21 cellular contexts compared by ENCODE assay signal in the genomic region with DNA sequence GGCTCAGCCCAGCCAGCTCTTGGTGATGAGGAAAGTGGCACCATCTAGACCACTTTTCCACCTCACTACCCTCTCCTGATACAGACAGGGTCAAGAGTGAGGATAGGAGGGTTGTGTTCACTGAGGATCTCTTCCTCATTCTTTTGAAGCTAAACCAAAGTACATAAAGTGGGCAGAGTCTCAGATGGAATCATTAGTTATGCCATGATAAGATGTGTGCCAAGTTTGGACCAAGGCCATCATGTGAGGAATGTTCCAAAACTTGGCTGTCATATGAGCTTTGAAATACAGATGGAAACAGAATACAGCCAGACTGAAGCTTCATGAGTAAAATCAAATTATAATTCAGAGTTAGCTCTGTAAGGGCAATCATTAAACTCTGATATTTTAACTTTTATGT. TPM values are rescaled to one million over a fixed set of nuclear protein-coding genes. Genes with fewer than 3 reads are reported as not detected.
"Had no signal": no experiment of that assay in that cellular context is flagged by ENCODE, and none has a peak within 500 bp of the region (broad histone marks: within the 10 kb centered on the region; RNA-seq: fewer than 3 reads in every experiment).

No MANE protein-coding gene starts in this region.

- H3K36me3 ChIP-seq: MG63, SJSA1 had no signal

- FAIRE-seq: RCC 7860 had no signal

- DNase-seq: KBM-7, MG63, NCI-H1092, NCI-H1105 treated with DMSO at 0.1 percent for 48 hours, NCI-H1436, NCI-H187 treated with DMSO at 0.1 percent for 48 hours, NCI-H2029 treated with DMSO at 0.1 percent for 48 hours, NCI-H2171 treated with DMSO at 0.1 percent for 48 hours, NCI-H345, NCI-H446 treated with DMSO at 0.1 percent for 48 hours, NCI-H510A treated with DMSO at 0.1 percent for 48 hours, NCI-H526, NCI-H82, Right ventricle myocardium superior, RPMI8226, SIG-M5 had no signal

- H3K27ac ChIP-seq: SJSA1, SK-N-MC had no signal

- H3K4me3 ChIP-seq: MG63, SJSA1, SK-N-MC had no signal

- H3K4me1 ChIP-seq: SJSA1 had no signal

- H3K27me3 ChIP-seq: SJSA1 had no signal

- H3K9me3 ChIP-seq: MG63, SJSA1 had no signal

RNA-seq across cellular contexts. Expression of gene ACSM1, which starts 37.2 kb away (rescaled TPM):
- total RNA-seq: HT-29, LHCN-M2, Right ventricle myocardium superior, SJSA1 had no signal
